ENCODE assay signal across 1 cellular context in genomic region chrX:44843318-44843702, GRCh38.
TF ChIP-seq lines count a peak whose summit lies in the region.

No MANE protein-coding gene starts in this region.

TF ChIP-seq in K562, 482 proteins besides CTCF, POLR2A, EP300 and RAD21 (continued from another document):
- TF ChIP-seq XRCC3 (IDR thresholded peaks at IDR 0.05) (no peak), CBX3 (IDR thresholded peaks at IDR 0.05; ENCODE audit: borderline replicate concordance in 1 of 2, low read length in 2 of 2) (0 out of 3 replicates have a peak, but pooled peaks of 1 of the 2 experiments have one; percentile 20), FOSL1 (tag; conservative IDR thresholded peaks at IDR 0.05) (peak; percentile 78), ZNF134 (CRISPR knock-in tag; conservative IDR thresholded peaks at IDR 0.05) (no peak), SOX6 (IDR thresholded peaks at IDR 0.05) (peak; percentile 31), CCNT2 (IDR thresholded peaks at IDR 0.05; ENCODE audit: borderline replicate concordance, extremely low read depth, insufficient read length, low read depth, low read length) (peak; percentile 34), ZNF592 (IDR thresholded peaks at IDR 0.05) (peak; percentile 77; the same call in 1 of the 2 replicates), ESRRB (CRISPR knock-in tag; IDR thresholded peaks at IDR 0.05; ENCODE audit: borderline replicate concordance) (no peak), C11orf30 (IDR thresholded peaks at IDR 0.05; ENCODE audit: low read depth) (peak; percentile 81), MTA2 (IDR thresholded peaks at IDR 0.05; ENCODE audit: low read depth) (no peak), GATAD2B (IDR thresholded peaks at IDR 0.05; ENCODE audit: borderline replicate concordance) (0 out of 2 replicates have a peak, but pooled peaks have one; percentile 47), MNT (conservative IDR thresholded peaks at IDR 0.05) (0 out of 4 replicates have a peak, but pooled peaks have one; percentile 16 to 36), UBTF (IDR thresholded peaks at IDR 0.05; ENCODE audit: borderline replicate concordance in 1 of 2, low read depth in 2 of 2, low read length in 2 of 2) (no peak), FOXJ2 (tag; IDR thresholded peaks at IDR 0.05) (0 out of 2 replicates have a peak, but pooled peaks have one; percentile 29), MEIS2 (IDR thresholded peaks at IDR 0.05; ENCODE audit: partially characterized antibody) (peak; percentile 86), SMARCA4 (IDR thresholded peaks at IDR 0.05) (peak; percentile 78), BRD4 (IDR thresholded peaks at IDR 0.05) (0 out of 2 replicates have a peak, but pooled peaks have one; percentile 13)
